Comparison of ENCODE assay signal across 8 cellular contexts in genomic region chr20:31572701-31573554, GRCh38. TPM values are rescaled to one million over a fixed set of nuclear protein-coding genes. Genes with fewer than 3 reads are reported as not detected.
A peak's percentile ranks its signal among the peaks of the same experiment; 100 is the strongest.
DNase-seq lines count a peak whose midpoint lies in the region; ATAC-seq and TF ChIP-seq lines count a peak whose summit lies in the region.

No MANE protein-coding gene starts in this region.

- whole genome bisulfite sequencing in lower leg skin, 2 donors, result 1 to 2% methylated on average over 31 to 33 of the region's 63 CpGs

- intact Hi-C loops in lower leg skin (cut with DNase I; ENCODE audit: low total_unique reads), result no loop called here

- peak; percentile 89 for ATAC-seq in GM19397 (IDR thresholded peaks at IDR 0.05; ENCODE audit: unreplicated experiment)
- peak; percentile 78 for ATAC-seq in HG03565 (IDR thresholded peaks at IDR 0.05; ENCODE audit: unreplicated experiment)

- DNase-seq in NCI-H748 treated with DMSO at 0.1 percent for 48 hours (lab: John Stamatoyannopoulos, UW), result peak; percentile 97
- peak; percentile 86 to 87 for DNase-seq in activated CD4-positive, alpha-beta T cell treated with anti-CD3 and anti-CD28 coated beads, Interleukin-2, amount 50 U/mL, for 48 hours
- peak; percentile 94 to 99 for DNase-seq in dermis microvascular lymphatic vessel endothelial cell (ENCODE audit: low read depth in 2 of 2)
- DNase-seq in lower leg skin (ENCODE audit: low spot score in 2 of 2), result peak; percentile 96 to 99
- DNase-seq in stimulated activated CD4-positive, alpha-beta T cell treated with anti-CD3 and anti-CD28 coated beads, Interleukin-4, amount 100 ng/mL, for 4 hours, result peak; percentile 84 to 86

- H3K27ac ChIP-seq in C4-2B, result peak overlapping the region; percentile 81

- no peak for TF ChIP-seq POLR2A in lower leg skin (IDR thresholded peaks at IDR 0.05)

- TF ChIP-seq CTCF in C4-2B (conservative IDR thresholded peaks at IDR 0.05) (no peak), lower leg skin (IDR thresholded peaks at IDR 0.05) (peak in 1 of 3 donors; percentile 44)

- peak overlapping the region; percentile 29 for H3K4me3 ChIP-seq in lower leg skin (ENCODE audit: low read depth, poor library complexity, severe bottlenecking)

RNA-seq across cellular contexts. Expression of gene ID1, which starts 32.2 kb away (rescaled TPM):
- total RNA-seq in dermis microvascular lymphatic vessel endothelial cell (576 and 901 TPM in 2 replicates), lower leg skin (100 to 1,000 TPM; 237 to 353 (median 301) TPM)

RNA-seq across cellular contexts. Expression of gene HM13, which starts 58.7 kb away (rescaled TPM):
- total RNA-seq in dermis microvascular lymphatic vessel endothelial cell (31.1 and 56.0 TPM in 2 replicates), lower leg skin (10 to 100 TPM; 35.0 to 51.9 (median 44.2) TPM)

Comparison
In these comparisons a context has a peak if more than half of its experiments do, and no peak if none do; other contexts are left out.
1. Peak in every context shown above with its lines: DNase-seq, ATAC-seq, H3K4me3 ChIP-seq and H3K27ac ChIP-seq.